In genomic region chr19:44954278-44954648, GRCh38 we compare ENCODE assay signal across 8 cellular contexts. TPM values are rescaled to one million over a fixed set of nuclear protein-coding genes. Genes with fewer than 3 reads are reported as not detected.
A peak's percentile ranks its signal among the peaks of the same experiment; 100 is the strongest.
DNase-seq lines count a peak whose midpoint lies in the region; TF ChIP-seq lines count a peak whose summit lies in the region.

No MANE protein-coding gene starts in this region.

- DNase-seq in colonic mucosa: no peak
- DNase-seq in NCI-H226: no peak
- no peak for DNase-seq in ecto neural progenitor cell (ENCODE audit: low spot score)
- DNase-seq in EL: no peak
- DNase-seq in UCSD-AML1 (lab: John Stamatoyannopoulos, UW; ENCODE audit: unreplicated experiment): no peak

- H3K4me3 ChIP-seq in HUES48 (ENCODE audit: low read depth, low read length) (peak overlapping the region; percentile 90), colonic mucosa (peak overlapping the region; percentile 100)

- intact Hi-C loops in colonic mucosa (cut with DNase I): no loop called here

- H3K4me1 ChIP-seq in HUES48 (ENCODE audit: control insufficient read depth, insufficient read depth, low read length) (peaks cover 9% of the 10 kb centered on the region), colonic mucosa (peaks cover 20% of the 10 kb centered on the region)

- H3K27me3 ChIP-seq in HUES48 (ENCODE audit: control insufficient read depth, insufficient read depth, low read length): no peaks in the 10 kb centered on the region
- H3K27me3 ChIP-seq in colonic mucosa: no peaks in the 10 kb centered on the region

- H3K4me3 Mint-ChIP-seq in nephron: peak overlapping the region; percentile 94 to 97 (median 96)

- H3K9me3 ChIP-seq in HUES48 (ENCODE audit: control insufficient read depth, insufficient read depth, low read length) (no peaks in the 10 kb centered on the region), colonic mucosa (no peaks in the 10 kb centered on the region)

- H3K27ac ChIP-seq in C4-2B (peak overlapping the region; percentile 96), HUES48 (ENCODE audit: low read depth, low read length) (peak overlapping the region; percentile 96), colonic mucosa (peak overlapping the region; percentile 95)

- H3K9me3 Mint-ChIP-seq in nephron: no peaks in the 10 kb centered on the region

- H3K27me3 Mint-ChIP-seq in nephron (ENCODE audit: low read depth): no peaks in the 10 kb centered on the region

- H3K36me3 Mint-ChIP-seq in nephron (ENCODE audit: low read depth): no peaks in the 10 kb centered on the region

- TF ChIP-seq CTCF in C4-2B (conservative IDR thresholded peaks at IDR 0.05) (no peak), colonic mucosa (IDR thresholded peaks at IDR 0.05) (no peak), nephron (IDR thresholded peaks at IDR 0.05; ENCODE audit: unreplicated experiment in 3 of 3) (no peak)

- peaks cover 9% of the 10 kb centered on the region; the same call in 1 of the 2 replicates for H3K36me3 ChIP-seq in HUES48 (ENCODE audit: control insufficient read depth, insufficient read depth, low read length)
- no peaks in the 10 kb centered on the region for H3K36me3 ChIP-seq in colonic mucosa

- H3K9ac ChIP-seq in HUES48 (ENCODE audit: low read depth, low read length): peak overlapping the region; percentile 86
- peak overlapping the region; percentile 60 to 94 for H3K9ac ChIP-seq in colonic mucosa (ENCODE audit: low read depth in 2 of 2, low read length in 2 of 2)

- peaks cover 38% of the 10 kb centered on the region for H3K4me1 Mint-ChIP-seq in nephron

- peak overlapping the region; percentile 98 to 99 (median 99) for H3K27ac Mint-ChIP-seq in nephron

RNA-seq across cellular contexts. Expression of gene CLPTM1, which starts 0.9 kb away (rescaled TPM):
- 100 to 1,000 TPM in 1 of 2 donors, 10 to 100 TPM in 1; 98.6 to 165 TPM for total RNA-seq in colonic mucosa

RNA-seq across cellular contexts. Expression of gene APOC2, which starts 8.4 kb away (rescaled TPM):
- 1 to 10 TPM; 1.4 to 2.7 TPM for total RNA-seq in colonic mucosa

RNA-seq across cellular contexts. Expression of gene APOC4, which starts 12.2 kb away (rescaled TPM):
- total RNA-seq in colonic mucosa: not detected

RNA-seq across cellular contexts. Expression of gene APOC1, which starts 39.9 kb away (rescaled TPM):
- 10 to 100 TPM; 10.4 to 19.9 TPM for total RNA-seq in colonic mucosa

RNA-seq across cellular contexts. Expression of gene RELB, which starts 47.0 kb away (rescaled TPM):
- 10 to 100 TPM; 17.1 to 42.4 TPM for total RNA-seq in colonic mucosa
